18 cellular contexts compared by ENCODE assay signal in genomic region chr15:40305281-40305680, GRCh38. TPM values are rescaled to one million over a fixed set of nuclear protein-coding genes. Genes with fewer than 3 reads are reported as not detected.
DNase-seq lines count a peak whose midpoint lies in the region; ATAC-seq and TF ChIP-seq lines count a peak whose summit lies in the region.
"Had no signal": no experiment of that assay in that cellular context is flagged by ENCODE, and none has a peak within 500 bp of the region (broad histone marks: within the 10 kb centered on the region; RNA-seq: fewer than 3 reads in every experiment).

No MANE protein-coding gene starts in this region.

- H3K4me3 ChIP-seq in CD8-positive, alpha-beta T cell (ENCODE audit: low read depth, low read length): no peak overlapping the region
- H3K4me3 ChIP-seq in neutrophil (ENCODE audit: low read depth in 1 of 2, low read length in 1 of 2): peak overlapping the region in 1 of 2 experiments; percentile 87
- H3K4me3 ChIP-seq in smooth muscle cell: no peak overlapping the region
- H3K4me3 ChIP-seq: GM23248, K562 had no signal

- intact Hi-C loops in CD14-positive monocyte (cut with micrococcal nuclease): no loop called here
- intact Hi-C loops in CD8-positive, alpha-beta T cell (cut with DNase I, micrococcal nuclease): no loop called here

- peaks cover 41 to 54% of the 10 kb centered on the region in 2 donors for H3K36me3 Mint-ChIP-seq in CD14-positive monocyte
- peaks cover 47% of the 10 kb centered on the region for H3K36me3 Mint-ChIP-seq in CD8-positive, alpha-beta T cell
- H3K36me3 Mint-ChIP-seq in central memory CD8-positive, alpha-beta T cell (ENCODE audit: insufficient read depth): peaks cover 31% of the 10 kb centered on the region

- CTCF ChIA-PET in CD8-positive, alpha-beta T cell (lab: Charles Lee): interaction anchor here (1.0 to 23.9 kb wide), 5 partner anchors 9 to 34 kb away, joined by 3 to 541 read pairs (median 4); partner anchors contain the start of genes ANKRD63 and CCDC9B

- POLR2A ChIA-PET in CD8-positive, alpha-beta T cell (lab: Charles Lee): no interaction called here

- peaks cover 81% of the 10 kb centered on the region for H3K4me1 Mint-ChIP-seq in CD14-positive monocyte
- H3K4me1 Mint-ChIP-seq in CD8-positive, alpha-beta T cell (ENCODE audit: low read depth): peaks cover 45% of the 10 kb centered on the region
- H3K4me1 Mint-ChIP-seq in central memory CD8-positive, alpha-beta T cell: peaks cover 60% of the 10 kb centered on the region

- peak overlapping the region; percentile 11 to 62 for H3K4me3 Mint-ChIP-seq in CD14-positive monocyte
- H3K4me3 Mint-ChIP-seq in CD8-positive, alpha-beta T cell: peak overlapping the region; percentile 8
- H3K4me3 Mint-ChIP-seq in central memory CD8-positive, alpha-beta T cell: peak overlapping the region; percentile 95

- H3K4me1 ChIP-seq in CD8-positive, alpha-beta T cell (ENCODE audit: insufficient read depth, low read length): peaks cover 31% of the 10 kb centered on the region
- H3K4me1 ChIP-seq in neutrophil (ENCODE audit: control insufficient read depth in 1 of 2, insufficient read depth in 1 of 2, low read depth in 1 of 2, low read length in 1 of 2) (peaks cover 75 to 76% of the 10 kb centered on the region in 2 experiments), smooth muscle cell (ENCODE audit: low read depth) (peaks cover 26% of the 10 kb centered on the region)
- H3K4me1 ChIP-seq: Caco-2 had no signal

- H3K4me2 ChIP-seq in smooth muscle cell: no peak overlapping the region

- no peaks in the 10 kb centered on the region for H3K79me2 ChIP-seq in smooth muscle cell (ENCODE audit: low read depth)

- no peak for ATAC-seq in CD8-positive, alpha-beta T cell
- no peak for ATAC-seq in central memory CD8-positive, alpha-beta T cell (replicated peaks; ENCODE audit: extremely low read depth, poor library complexity, severe bottlenecking)
- ATAC-seq in GM18907 (IDR thresholded peaks at IDR 0.05; ENCODE audit: unreplicated experiment) (no peak), GM19324 (IDR thresholded peaks at IDR 0.05; ENCODE audit: low FRiP score, unreplicated experiment) (no peak)
- ATAC-seq: K562 had no signal

- TF ChIP-seq CTCF in CD14-positive monocyte (IDR thresholded peaks at IDR 0.05) (no peak), neutrophil (IDR thresholded peaks at IDR 0.05) (no peak), smooth muscle cell (IDR thresholded peaks at IDR 0.05; ENCODE audit: borderline replicate concordance, insufficient read depth, poor library complexity, severe bottlenecking) (no peak)
- no peak for TF ChIP-seq CTCF in CD8-positive, alpha-beta T cell (IDR thresholded peaks at IDR 0.05)

- WGBS in smooth muscle cell (ENCODE audit: low lambda C conversion rate): 88% methylated on average over 4 of the region's 4 CpGs

- H3K9ac ChIP-seq in smooth muscle cell (ENCODE audit: low read depth): no peak overlapping the region
- H3K9ac ChIP-seq: GM23248 had no signal

- DNase-seq in CD14-positive monocyte (ENCODE audit: low spot score) (no peak), smooth muscle cell (lab: John Stamatoyannopoulos, UW; ENCODE audit: unreplicated experiment) (no peak), activated gamma-delta T cell treated with Interleukin-2 at 50 U/mL for 16 hours (no peak)
- DNase-seq in CD8-positive, alpha-beta T cell: no peak
- DNase-seq in central memory CD8-positive, alpha-beta T cell (ENCODE audit: low spot score in 2 of 2): no peak
- DNase-seq: Caco-2, DMS53, GM23248, NCI-H1436, NCI-H2029, NCI-H2171 treated with DMSO at 0.1 percent for 48 hours, NCI-H774, RPMI8226 had no signal

- H3K27me3 ChIP-seq in CD8-positive, alpha-beta T cell (ENCODE audit: insufficient read depth, low read length): no peaks in the 10 kb centered on the region
- H3K27me3 ChIP-seq in neutrophil: no peaks in the 10 kb centered on the region
- H3K27me3 ChIP-seq in smooth muscle cell (ENCODE audit: low read depth): peaks cover 33% of the 10 kb centered on the region

- no peaks in the 10 kb centered on the region for H3K9me3 ChIP-seq in CD8-positive, alpha-beta T cell (ENCODE audit: low read length)
- H3K9me3 ChIP-seq in neutrophil: no peaks in the 10 kb centered on the region
- H3K9me3 ChIP-seq in smooth muscle cell (replicated peaks; ENCODE audit: low read depth): no peaks in the 10 kb centered on the region
- H3K9me3 ChIP-seq: Caco-2 had no signal

- H2AFZ ChIP-seq in smooth muscle cell (ENCODE audit: low read depth): no peak overlapping the region
- H2AFZ ChIP-seq: GM23248 had no signal

- H3K9me3 Mint-ChIP-seq in CD14-positive monocyte: no peaks in the 10 kb centered on the region
- H3K9me3 Mint-ChIP-seq in CD8-positive, alpha-beta T cell: peaks cover 5% of the 10 kb centered on the region
- H3K9me3 Mint-ChIP-seq in central memory CD8-positive, alpha-beta T cell: no peaks in the 10 kb centered on the region

- H3K36me3 ChIP-seq in CD8-positive, alpha-beta T cell (ENCODE audit: insufficient read depth, low read length): peaks cover 25% of the 10 kb centered on the region
- peaks cover 48% of the 10 kb centered on the region for H3K36me3 ChIP-seq in neutrophil
- no peaks in the 10 kb centered on the region for H3K36me3 ChIP-seq in smooth muscle cell (ENCODE audit: low read depth)

- peaks cover 0 to 2% (median 0%) of the 10 kb centered on the region in 3 donors for H3K27me3 Mint-ChIP-seq in CD14-positive monocyte (ENCODE audit: low read depth in 3 of 3)
- H3K27me3 Mint-ChIP-seq in CD8-positive, alpha-beta T cell (ENCODE audit: low read depth): no peaks in the 10 kb centered on the region
- H3K27me3 Mint-ChIP-seq in central memory CD8-positive, alpha-beta T cell: no peaks in the 10 kb centered on the region

- no peak overlapping the region for H3K27ac Mint-ChIP-seq in CD14-positive monocyte
- H3K27ac Mint-ChIP-seq in CD8-positive, alpha-beta T cell: no peak overlapping the region
- no peak overlapping the region for H3K27ac Mint-ChIP-seq in central memory CD8-positive, alpha-beta T cell (ENCODE audit: low read depth)

- H3F3A ChIP-seq in smooth muscle cell (ENCODE audit: low read depth): peaks cover 7% of the 10 kb centered on the region

- no peak overlapping the region for H3K27ac ChIP-seq in CD8-positive, alpha-beta T cell (ENCODE audit: low read depth, low read length)
- peak overlapping the region; percentile 98 for H3K27ac ChIP-seq in neutrophil
- no peak overlapping the region for H3K27ac ChIP-seq in smooth muscle cell (ENCODE audit: low read depth)
- H3K27ac ChIP-seq: GM23248 had no signal

- H4K20me1 ChIP-seq in smooth muscle cell (ENCODE audit: low read depth): no peaks in the 10 kb centered on the region

RNA-seq across cellular contexts. Expression of gene PLCB2, which starts 2.5 kb away (rescaled TPM):
- polyA plus RNA-seq in CD14-positive monocyte (10 to 100 TPM; 56.5 to 74.5 TPM), smooth muscle cell (1.9 TPM in 1 of 2 replicates, not detected in the other)
- total RNA-seq in CD8-positive, alpha-beta T cell: 100 to 1,000 TPM; 154 to 167 TPM
- 1.5 and 3.9 TPM in 2 replicates for total RNA-seq in smooth muscle cell

RNA-seq across cellular contexts. Expression of gene INAFM2, which starts 18.2 kb away (rescaled TPM):
- polyA plus RNA-seq in CD14-positive monocyte (1 to 10 TPM; 5.1 to 8.3 TPM), smooth muscle cell (23.9 and 48.6 TPM in 2 replicates)
- total RNA-seq in CD8-positive, alpha-beta T cell: 1 to 10 TPM; 4.3 to 8.1 TPM
- total RNA-seq in smooth muscle cell: 28.1 and 30.4 TPM in 2 replicates

RNA-seq across cellular contexts. Expression of gene ANKRD63, which starts 22.4 kb away (rescaled TPM):
- polyA plus RNA-seq in CD14-positive monocyte: not detected
- total RNA-seq in CD8-positive, alpha-beta T cell: not detected
- not detected in 2 replicates for total RNA-seq in smooth muscle cell
- polyA plus RNA-seq in smooth muscle cell: 0.15 TPM in 1 of 2 replicates, not detected in the other
- total RNA-seq: GM23248, NCI-H460 had no signal
- polyA plus RNA-seq: GM23248 had no signal

RNA-seq across cellular contexts. Expression of gene CCDC9B, which starts 35.5 kb away (rescaled TPM):
- polyA plus RNA-seq in CD14-positive monocyte (under 1 TPM; 0.13 to 0.39 TPM), smooth muscle cell (0.97 and 4.7 TPM in 2 replicates)
- total RNA-seq in CD8-positive, alpha-beta T cell: 1 to 10 TPM in 1 of 2 experiments, under 1 TPM in 1; 0.60 to 1.1 TPM
- 2.2 and 3.8 TPM in 2 replicates for total RNA-seq in smooth muscle cell

RNA-seq across cellular contexts. Expression of gene PHGR1, which starts 45.6 kb away (rescaled TPM):
- polyA plus RNA-seq in CD14-positive monocyte (not detected), smooth muscle cell (0.48 TPM in 1 of 2 replicates, not detected in the other)
- not detected for total RNA-seq in CD8-positive, alpha-beta T cell
- not detected in 2 replicates for total RNA-seq in smooth muscle cell
- total RNA-seq: GM23248, K562, NCI-H460 had no signal
- polyA plus RNA-seq: GM23248, K562 had no signal

Comparison
In these comparisons a context has a peak if more than half of its experiments do, and no peak if none do; other contexts are left out.
1. H3K4me3 Mint-ChIP-seq: peak in every context shown above with its lines; median percentile 95 in central memory CD8-positive, alpha-beta T cell; 36 in CD14-positive monocyte; 8 in CD8-positive, alpha-beta T cell.
2. RNA of gene PLCB2, which starts 2.5 kb away (total RNA-seq): 154 to 167 TPM in CD8-positive, alpha-beta T cell; 1.5 to 3.9 TPM in smooth muscle cell; every median in the first group is over 10 times any median in the second.